16 cellular contexts compared by ENCODE assay signal in the genomic region with DNA sequence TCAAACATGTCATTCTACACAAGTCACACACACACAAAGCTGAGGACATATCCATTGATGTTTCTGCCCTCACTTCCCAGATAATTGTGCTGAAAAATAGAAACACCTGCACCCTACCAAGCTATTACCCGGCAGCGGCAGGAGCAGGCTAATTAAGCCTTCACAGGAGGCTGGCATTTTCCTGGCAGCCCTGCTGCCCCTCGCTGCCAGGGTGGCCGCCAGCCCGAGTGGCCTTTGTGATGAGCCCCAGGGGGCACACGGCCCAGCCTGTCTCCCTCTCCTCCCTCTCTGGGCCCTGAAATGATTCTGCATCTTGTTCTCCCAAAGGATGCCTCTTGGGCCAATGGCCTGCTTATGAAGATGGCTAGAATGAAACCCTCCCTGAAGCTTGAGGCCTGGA.
DNase-seq lines count a peak whose midpoint lies in the region; ATAC-seq lines count a peak whose summit lies in the region.
"Had no signal": no experiment of that assay in that cellular context is flagged by ENCODE, and none has a peak within 500 bp of the region (broad histone marks: within the 10 kb centered on the region; RNA-seq: fewer than 3 reads in every experiment).

No MANE protein-coding gene starts in this region.

- H3K4me3 ChIP-seq in skeletal muscle tissue (ENCODE audit: low read length in 3 of 3), result no peak overlapping the region

- H3K27ac ChIP-seq in skeletal muscle tissue (ENCODE audit: low read depth, low read length), result peak overlapping the region; percentile 43
- H3K27ac ChIP-seq: epithelial cell of prostate had no signal

- H3K36me3 ChIP-seq in skeletal muscle tissue (ENCODE audit: control insufficient read depth in 3 of 3, insufficient read depth in 3 of 3, low read length in 3 of 3), result no peaks in the 10 kb centered on the region

- peak overlapping the region in 1 of 3 donors; percentile 12 for H3K9ac ChIP-seq in skeletal muscle tissue (ENCODE audit: low read depth in 1 of 3, low read length in 3 of 3)

- peaks cover 9% of the 10 kb centered on the region for H3K4me1 Mint-ChIP-seq in activated T-cell treated with anti-CD3 and anti-CD28 coated beads, Interleukin-2, amount 50 U/mL, for 4 hours (ENCODE audit: low read depth)

- H3K9me3 Mint-ChIP-seq in activated T-cell treated with anti-CD3 and anti-CD28 coated beads, Interleukin-2, amount 50 U/mL, for 4 hours, result no peaks in the 10 kb centered on the region
- H3K9me3 Mint-ChIP-seq: activated CD4-positive, alpha-beta memory T cell treated with anti-CD3 and anti-CD28 coated beads, Interleukin-2, amount 10 ng/mL, durations not matched to agents 7 days and 5 days; CD4-positive, CD25-positive, alpha-beta regulatory T cell; type B pancreatic cell had no signal

- DNase-seq in NCI-H2171 treated with DMSO at 0.1 percent for 48 hours (lab: John Stamatoyannopoulos, UW), result peak; percentile 24
- no peak for DNase-seq in NCI-H2171 (lab: John Stamatoyannopoulos, UW)
- DNase-seq in NCI-H2107 (lab: John Stamatoyannopoulos, UW), result peak; percentile 43
- peak; percentile 69 for DNase-seq in cerebellum (ENCODE audit: low spot score)
- DNase-seq in HuH-7.5 (ENCODE audit: low spot score), result no peak
- DNase-seq in activated T-cell treated with anti-CD3 and anti-CD28 coated beads, Interleukin-2, amount 50 U/mL, for 4 hours, result no peak
- DNase-seq: 8988T; activated CD4-positive, alpha-beta memory T cell treated with anti-CD3 and anti-CD28 coated beads, Interleukin-2, amount 10 ng/mL, durations not matched to agents 7 days and 5 days; amniotic stem cell; CD4-positive, CD25-positive, alpha-beta regulatory T cell; GOT3; MM.1S had no signal

- H3K4me1 ChIP-seq in skeletal muscle tissue (ENCODE audit: control insufficient read depth in 3 of 3, insufficient read depth in 3 of 3, low read length in 3 of 3), result peaks cover 35 to 43% (median 36%) of the 10 kb centered on the region in 3 donors

- H3K9me3 ChIP-seq in skeletal muscle tissue (ENCODE audit: control insufficient read depth in 3 of 3, low read length in 3 of 3), result no peaks in the 10 kb centered on the region

- no peaks in the 10 kb centered on the region for H3K36me3 Mint-ChIP-seq in activated T-cell treated with anti-CD3 and anti-CD28 coated beads, Interleukin-2, amount 50 U/mL, for 4 hours (ENCODE audit: insufficient read depth)
- H3K36me3 Mint-ChIP-seq: CD4-positive, CD25-positive, alpha-beta regulatory T cell; type B pancreatic cell had no signal

- no peak for ATAC-seq in GM21786 (IDR thresholded peaks at IDR 0.05; ENCODE audit: unreplicated experiment)
- ATAC-seq in activated T-cell treated with anti-CD3 and anti-CD28 coated beads, Interleukin-2, amount 50 U/mL, for 4 hours, result no peak

- no peaks in the 10 kb centered on the region for H3K27me3 ChIP-seq in skeletal muscle tissue (ENCODE audit: control insufficient read depth in 3 of 3, insufficient read depth in 3 of 3, low read length in 3 of 3)

- no peaks in the 10 kb centered on the region for H3K27me3 Mint-ChIP-seq in activated T-cell treated with anti-CD3 and anti-CD28 coated beads, Interleukin-2, amount 50 U/mL, for 4 hours (ENCODE audit: low read depth)
- H3K27me3 Mint-ChIP-seq: activated CD4-positive, alpha-beta memory T cell treated with anti-CD3 and anti-CD28 coated beads, Interleukin-2, amount 10 ng/mL, durations not matched to agents 7 days and 5 days; CD4-positive, CD25-positive, alpha-beta regulatory T cell had no signal

- H3K4me3 Mint-ChIP-seq in activated T-cell treated with anti-CD3 and anti-CD28 coated beads, Interleukin-2, amount 50 U/mL, for 4 hours, result no peak overlapping the region
- H3K4me3 Mint-ChIP-seq: activated CD4-positive, alpha-beta memory T cell treated with anti-CD3 and anti-CD28 coated beads, Interleukin-2, amount 10 ng/mL, durations not matched to agents 7 days and 5 days; CD4-positive, CD25-positive, alpha-beta regulatory T cell; type B pancreatic cell had no signal

Comparison
In these comparisons a context has a peak if more than half of its experiments do, and no peak if none do; other contexts are left out.
1. DNase-seq: peak in NCI-H2171 treated with DMSO at 0.1 percent for 48 hours (single experiment), NCI-H2107 (single experiment) and cerebellum (single experiment); none in NCI-H2171 (single experiment), HuH-7.5 (single experiment) and activated T-cell treated with anti-CD3 and anti-CD28 coated beads, Interleukin-2, amount 50 U/mL, for 4 hours (single experiment).